1 cellular context compared by ENCODE assay signal in genomic region chr10:95906675-95907453, GRCh38.
TF ChIP-seq lines count a peak whose summit lies in the region.

No MANE protein-coding gene starts in this region.

TF ChIP-seq in K562, 482 proteins besides CTCF, POLR2A, EP300 and RAD21 (continued from another document):
- TF ChIP-seq ZNF518B (CRISPR knock-in tag; IDR thresholded peaks at IDR 0.05) = no peak
